8 cellular contexts compared by ENCODE assay signal in the genomic region with DNA sequence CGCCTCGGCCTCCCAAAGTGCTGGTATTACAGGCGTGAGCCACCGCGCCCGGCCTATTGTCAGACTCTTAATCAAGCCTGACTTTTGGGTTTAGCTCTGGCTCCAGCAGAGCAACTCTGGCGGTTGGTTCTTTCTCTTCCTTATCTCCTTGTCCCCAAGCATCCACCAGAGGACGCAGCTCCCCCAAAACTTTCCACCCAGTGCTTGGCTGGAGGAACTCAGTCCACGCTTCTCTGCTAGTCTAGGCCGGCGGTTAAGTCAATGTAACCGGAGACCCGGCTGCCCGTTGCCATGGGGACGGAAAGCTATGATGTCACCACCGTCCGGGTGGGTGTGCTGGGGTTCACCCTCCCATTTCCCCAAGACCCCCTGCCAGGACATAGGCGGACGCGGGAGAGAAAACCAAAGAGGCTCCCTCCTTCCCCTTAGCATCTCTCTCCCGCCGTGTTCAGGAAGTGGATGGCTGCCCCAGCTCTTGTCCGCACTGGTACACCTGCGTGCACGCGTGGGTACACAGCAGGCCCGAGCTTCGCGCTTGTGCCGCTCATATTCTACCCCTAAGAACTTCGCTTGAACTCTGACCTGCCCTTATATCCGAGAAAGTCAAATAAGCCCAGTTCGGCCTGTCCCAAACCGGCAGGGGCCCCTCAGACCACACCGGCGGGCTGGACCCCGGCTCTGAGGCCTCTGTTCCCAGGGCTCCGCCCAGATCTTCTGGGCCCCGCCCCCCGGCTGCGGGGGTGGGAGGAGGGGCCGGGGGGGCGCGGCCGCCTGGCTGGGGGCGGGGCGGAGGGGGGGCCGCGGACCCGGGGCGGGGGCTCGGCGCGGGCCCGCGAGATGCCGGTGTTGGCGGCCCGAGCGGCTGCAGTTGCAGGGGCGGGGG. TPM values are rescaled to one million over a fixed set of nuclear protein-coding genes. Genes with fewer than 3 reads are reported as not detected.
A peak's percentile ranks its signal among the peaks of the same experiment; 100 is the strongest.
DNase-seq lines count a peak whose midpoint lies in the region; ATAC-seq, FAIRE-seq and TF ChIP-seq lines count a peak whose summit lies in the region.

A gene with protein sequence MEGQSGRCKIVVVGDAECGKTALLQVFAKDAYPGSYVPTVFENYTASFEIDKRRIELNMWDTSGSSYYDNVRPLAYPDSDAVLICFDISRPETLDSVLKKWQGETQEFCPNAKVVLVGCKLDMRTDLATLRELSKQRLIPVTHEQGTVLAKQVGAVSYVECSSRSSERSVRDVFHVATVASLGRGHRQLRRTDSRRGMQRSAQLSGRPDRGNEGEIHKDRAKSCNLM (plus strand): TSS at position 825 of the 883 bp plus-strand sequence. CDS start 117 bp downstream, outside the sequence.

- FAIRE-seq in frontal cortex (lab: Jason Lieb, UNC), result no peak

- TF ChIP-seq CTCF in GM13976 (IDR thresholded peaks at IDR 0.05; ENCODE audit: borderline replicate concordance, control extremely low read depth, extremely low read depth, insufficient read depth, missing control alignments) (peak; percentile 64), neural crest cell (conservative IDR thresholded peaks at IDR 0.05) (peak; percentile 71)

- peak; percentile 75 for ATAC-seq in stimulated activated naive CD8-positive, alpha-beta T cell treated with anti-CD3 and anti-CD28 coated beads, Interleukin-15, Interleukin-2, amounts not matched to agents 100 U/mL and 50 U/mL, for 24 hours
- ATAC-seq in GM21526 (IDR thresholded peaks at IDR 0.05; ENCODE audit: low FRiP score, unreplicated experiment), result no peak

- H3K9me3 Mint-ChIP-seq in neural crest cell, result no peaks in the 10 kb centered on the region

- H3K27ac Mint-ChIP-seq in neural crest cell (ENCODE audit: unreplicated experiment), result peak within 1 kb of the TSS; percentile 96

- peak within 1 kb of the TSS; percentile 95 for H3K4me3 Mint-ChIP-seq in neural crest cell

- H3K4me1 Mint-ChIP-seq in neural crest cell, result peaks cover 49% of the 10 kb centered on the region

- in situ Hi-C loops in GM13976 (cut with MboI; ENCODE audit: low sequenced_read_pairs, unreplicated experiment), result loop anchor here (25.0 kb wide), 1 partner anchor 288 kb away; no protein-coding TSS in a partner anchor
- in situ Hi-C loops in SK-MEL-5 (cut with HindIII; ENCODE audit: low pct_unique_long_range_greater_than_20kb, low sequenced_read_pairs), result no loop called here

- peaks cover 3% of the 10 kb centered on the region for H3K27me3 Mint-ChIP-seq in neural crest cell (ENCODE audit: low read depth)

- no peaks in the 10 kb centered on the region for H3K36me3 Mint-ChIP-seq in neural crest cell (ENCODE audit: low read depth)

- DNase-seq in GM13976 (ENCODE audit: low spot score) (peak; percentile 93), MV-4-11 (lab: John Stamatoyannopoulos, UW) (peak; percentile 95), SK-MEL-5 (ENCODE audit: low read depth, low spot score) (peak; percentile 64), frontal cortex (ENCODE audit: low spot score in 2 of 2) (peak; percentile 92 to 93), neural crest cell (ENCODE audit: low read depth, low spot score) (peak; percentile 81)
- DNase-seq in activated naive CD4-positive, alpha-beta T cell treated with Interleukin-2 at 50 U/mL for 16 hours, result peak; percentile 81
- peak; percentile 83 for DNase-seq in stimulated activated naive CD8-positive, alpha-beta T cell treated with anti-CD3 and anti-CD28 coated beads, Interleukin-15, Interleukin-2, amounts not matched to agents 100 U/mL and 50 U/mL, for 24 hours

RNA-seq across cellular contexts. Expression of the gene that starts here (rescaled TPM):
- not detected in 2 replicates for total RNA-seq in SK-MEL-5 (2014; rRNA removed; shearing (Covaris generic))
- polyA plus RNA-seq in SK-MEL-5 (2015; cell fraction: cytosol; rRNA removed), result 0.13 TPM in 1 of 2 replicates, not detected in the other
- polyA plus RNA-seq in SK-MEL-5 (2015; cell fraction: nucleus; rRNA removed), result not detected in 2 replicates
- total RNA-seq in frontal cortex (4.5 TPM), neural crest cell (15.3 and 17.8 TPM in 2 replicates)

Comparison
In these comparisons a context has a peak if more than half of its experiments do, and no peak if none do; other contexts are left out.
1. Peak in DNase-seq in SK-MEL-5; RNA of the gene not detected or under 1 TPM.